ENCODE assay signal across 13 cellular contexts in the genomic region with DNA sequence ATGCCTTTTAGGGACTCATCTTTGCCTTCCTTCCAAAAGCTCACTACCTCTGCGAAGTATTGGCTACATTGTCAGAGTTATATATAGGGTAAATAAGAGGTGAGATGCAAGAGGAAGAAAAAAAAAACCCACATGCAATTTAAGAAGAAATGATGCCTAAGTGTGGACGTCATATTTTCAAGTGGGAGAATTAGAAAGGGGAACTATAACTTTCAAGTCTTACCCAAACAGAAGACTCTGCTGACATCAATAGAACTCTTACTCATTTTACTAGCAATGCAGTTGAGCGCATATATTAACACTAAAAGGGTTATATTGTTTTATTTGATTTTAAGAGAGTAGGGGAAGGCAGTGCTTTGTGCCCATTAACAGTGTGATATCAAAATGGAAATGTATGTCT. TPM values are rescaled to one million over a fixed set of nuclear protein-coding genes. Genes with fewer than 3 reads are reported as not detected.
DNase-seq lines count a peak whose midpoint lies in the region; ATAC-seq lines count a peak whose summit lies in the region.
"Had no signal": no experiment of that assay in that cellular context is flagged by ENCODE, and none has a peak within 500 bp of the region (broad histone marks: within the 10 kb centered on the region; RNA-seq: fewer than 3 reads in every experiment).

No MANE protein-coding gene starts in this region.

- in situ Hi-C loops in G401 (cut with HindIII; ENCODE audit: low sequenced_read_pairs) = no loop called here

- DNase-seq in MV-4-11 (lab: John Stamatoyannopoulos, UW) (peak; percentile 76), G401 (ENCODE audit: low spot score) (no peak), RKO (ENCODE audit: low spot score) (no peak)
- no peak for DNase-seq in stimulated activated CD4-positive, alpha-beta T cell treated with anti-CD3 and anti-CD28 coated beads, Interleukin-12 subunit alpha, Interleukin-12 subunit beta, amount 100 ng/mL, for 4 hours
- DNase-seq: anterior cingulate cortex, left cardiac atrium, NCI-H446 treated with DMSO at 0.1 percent for 48 hours, spleen had no signal

- ATAC-seq in GM18502 (IDR thresholded peaks at IDR 0.05; ENCODE audit: poor library complexity, unreplicated experiment) (peak; percentile 87), GM21423 (IDR thresholded peaks at IDR 0.05; ENCODE audit: unreplicated experiment) (peak; percentile 61), HG03045 (IDR thresholded peaks at IDR 0.05; ENCODE audit: unreplicated experiment) (peak; percentile 77), HG03025 (IDR thresholded peaks at IDR 0.05; ENCODE audit: low FRiP score, unreplicated experiment) (no peak)
- ATAC-seq: gastroesophageal sphincter, left cardiac atrium had no signal

RNA-seq across cellular contexts. Expression of gene EBF1, which starts 15.7 kb away (rescaled TPM):
- total RNA-seq in G401 (2014; rRNA removed; shearing (Covaris generic)) = not detected in 2 replicates
